In the genomic region with DNA sequence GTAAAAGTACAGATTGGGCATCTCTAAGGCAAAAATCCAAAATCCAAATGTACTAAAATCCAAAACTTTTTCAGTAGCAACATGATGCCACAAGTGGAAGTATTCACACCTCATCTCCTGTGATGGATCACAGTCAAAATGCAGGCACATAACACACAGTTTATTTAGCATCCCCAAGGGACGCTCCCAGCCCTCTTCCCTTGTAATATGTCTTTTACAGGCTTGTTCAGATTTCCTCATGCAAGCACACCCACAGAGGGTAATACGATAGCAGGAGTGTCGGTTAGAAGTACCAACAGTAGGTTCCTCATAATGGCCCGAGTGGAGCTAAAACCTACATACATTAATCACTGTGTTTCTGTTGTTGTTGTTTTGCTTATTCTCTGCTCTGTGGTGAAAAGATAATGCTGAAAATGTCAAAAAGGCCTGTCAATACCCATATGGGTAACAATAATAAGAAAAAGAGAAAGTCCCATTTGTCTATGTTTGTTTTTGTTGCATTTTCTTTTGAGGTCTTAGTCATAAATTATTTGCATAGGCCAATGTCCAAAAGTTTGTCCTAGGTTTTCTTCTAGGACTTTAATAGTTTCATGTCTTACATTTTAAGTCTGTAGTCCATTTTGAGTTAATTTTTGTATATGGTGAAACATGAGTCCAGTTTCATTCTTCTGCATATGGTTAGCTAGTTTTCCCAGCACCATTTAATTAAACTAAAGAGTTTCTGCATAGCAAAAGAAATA, we compare ENCODE assay signal across 1 cellular context.
TF ChIP-seq lines count a peak whose summit lies in the region.

No MANE protein-coding gene starts in this region.

TF ChIP-seq in HEK293, 187 proteins besides CTCF, POLR2A, EP300 and RAD21 (continued from another document):
- TF ChIP-seq, protein P1, sequence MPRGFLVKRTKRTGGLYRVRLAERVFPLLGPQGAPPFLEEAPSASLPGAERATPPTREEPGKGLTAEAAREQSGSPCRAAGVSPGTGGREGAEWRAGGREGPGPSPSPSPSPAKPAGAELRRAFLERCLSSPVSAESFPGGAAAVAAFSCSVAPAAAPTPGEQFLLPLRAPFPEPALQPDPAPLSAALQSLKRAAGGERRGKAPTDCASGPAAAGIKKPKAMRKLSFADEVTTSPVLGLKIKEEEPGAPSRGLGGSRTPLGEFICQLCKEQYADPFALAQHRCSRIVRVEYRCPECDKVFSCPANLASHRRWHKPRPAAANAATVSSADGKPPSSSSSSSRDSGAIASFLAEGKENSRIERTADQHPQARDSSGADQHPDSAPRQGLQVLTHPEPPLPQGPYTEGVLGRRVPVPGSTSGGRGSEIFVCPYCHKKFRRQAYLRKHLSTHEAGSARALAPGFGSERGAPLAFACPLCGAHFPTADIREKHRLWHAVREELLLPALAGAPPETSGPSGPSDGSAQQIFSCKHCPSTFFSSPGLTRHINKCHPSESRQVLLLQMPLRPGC (tag by site-specific recombination; IDR thresholded peaks at IDR 0.05): no peak
- no peak; the same call in 1 of the 2 replicates for TF ChIP-seq KLF1 (tag by site-specific recombination; IDR thresholded peaks at IDR 0.05)
- no peak for TF ChIP-seq ZNF623 (tag by site-specific recombination; IDR thresholded peaks at IDR 0.05)
- TF ChIP-seq ZNF133 (tag by site-specific recombination; IDR thresholded peaks at IDR 0.05): no peak
- peak; percentile 97 for TF ChIP-seq ZNF18 (tag by site-specific recombination; IDR thresholded peaks at IDR 0.05)
- no peak for TF ChIP-seq ZNF184 (tag by site-specific recombination; IDR thresholded peaks at IDR 0.05)
